1 cellular context compared by ENCODE assay signal in the genomic region with DNA sequence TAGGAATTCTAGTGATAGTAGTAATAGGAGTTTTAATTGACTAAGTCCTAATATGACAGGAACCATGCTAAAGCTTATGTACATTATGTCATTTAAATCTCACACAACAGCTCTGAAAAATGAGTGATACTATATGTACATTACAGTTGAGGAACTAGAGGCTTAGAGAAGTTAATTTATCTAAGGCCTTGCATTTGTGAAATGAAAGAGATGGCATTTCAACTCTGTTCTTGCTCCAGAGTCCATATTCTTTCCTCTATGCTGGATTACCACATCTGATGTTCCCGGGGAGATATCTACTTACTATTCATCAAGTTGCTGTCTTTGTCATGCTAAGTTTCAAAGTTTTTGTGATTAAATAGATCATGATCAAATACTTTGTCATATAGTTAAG.
TF ChIP-seq lines count a peak whose summit lies in the region.

No MANE protein-coding gene starts in this region.

TF ChIP-seq in K562, 482 proteins besides CTCF, POLR2A, EP300 and RAD21:
- TF ChIP-seq, protein P1, sequence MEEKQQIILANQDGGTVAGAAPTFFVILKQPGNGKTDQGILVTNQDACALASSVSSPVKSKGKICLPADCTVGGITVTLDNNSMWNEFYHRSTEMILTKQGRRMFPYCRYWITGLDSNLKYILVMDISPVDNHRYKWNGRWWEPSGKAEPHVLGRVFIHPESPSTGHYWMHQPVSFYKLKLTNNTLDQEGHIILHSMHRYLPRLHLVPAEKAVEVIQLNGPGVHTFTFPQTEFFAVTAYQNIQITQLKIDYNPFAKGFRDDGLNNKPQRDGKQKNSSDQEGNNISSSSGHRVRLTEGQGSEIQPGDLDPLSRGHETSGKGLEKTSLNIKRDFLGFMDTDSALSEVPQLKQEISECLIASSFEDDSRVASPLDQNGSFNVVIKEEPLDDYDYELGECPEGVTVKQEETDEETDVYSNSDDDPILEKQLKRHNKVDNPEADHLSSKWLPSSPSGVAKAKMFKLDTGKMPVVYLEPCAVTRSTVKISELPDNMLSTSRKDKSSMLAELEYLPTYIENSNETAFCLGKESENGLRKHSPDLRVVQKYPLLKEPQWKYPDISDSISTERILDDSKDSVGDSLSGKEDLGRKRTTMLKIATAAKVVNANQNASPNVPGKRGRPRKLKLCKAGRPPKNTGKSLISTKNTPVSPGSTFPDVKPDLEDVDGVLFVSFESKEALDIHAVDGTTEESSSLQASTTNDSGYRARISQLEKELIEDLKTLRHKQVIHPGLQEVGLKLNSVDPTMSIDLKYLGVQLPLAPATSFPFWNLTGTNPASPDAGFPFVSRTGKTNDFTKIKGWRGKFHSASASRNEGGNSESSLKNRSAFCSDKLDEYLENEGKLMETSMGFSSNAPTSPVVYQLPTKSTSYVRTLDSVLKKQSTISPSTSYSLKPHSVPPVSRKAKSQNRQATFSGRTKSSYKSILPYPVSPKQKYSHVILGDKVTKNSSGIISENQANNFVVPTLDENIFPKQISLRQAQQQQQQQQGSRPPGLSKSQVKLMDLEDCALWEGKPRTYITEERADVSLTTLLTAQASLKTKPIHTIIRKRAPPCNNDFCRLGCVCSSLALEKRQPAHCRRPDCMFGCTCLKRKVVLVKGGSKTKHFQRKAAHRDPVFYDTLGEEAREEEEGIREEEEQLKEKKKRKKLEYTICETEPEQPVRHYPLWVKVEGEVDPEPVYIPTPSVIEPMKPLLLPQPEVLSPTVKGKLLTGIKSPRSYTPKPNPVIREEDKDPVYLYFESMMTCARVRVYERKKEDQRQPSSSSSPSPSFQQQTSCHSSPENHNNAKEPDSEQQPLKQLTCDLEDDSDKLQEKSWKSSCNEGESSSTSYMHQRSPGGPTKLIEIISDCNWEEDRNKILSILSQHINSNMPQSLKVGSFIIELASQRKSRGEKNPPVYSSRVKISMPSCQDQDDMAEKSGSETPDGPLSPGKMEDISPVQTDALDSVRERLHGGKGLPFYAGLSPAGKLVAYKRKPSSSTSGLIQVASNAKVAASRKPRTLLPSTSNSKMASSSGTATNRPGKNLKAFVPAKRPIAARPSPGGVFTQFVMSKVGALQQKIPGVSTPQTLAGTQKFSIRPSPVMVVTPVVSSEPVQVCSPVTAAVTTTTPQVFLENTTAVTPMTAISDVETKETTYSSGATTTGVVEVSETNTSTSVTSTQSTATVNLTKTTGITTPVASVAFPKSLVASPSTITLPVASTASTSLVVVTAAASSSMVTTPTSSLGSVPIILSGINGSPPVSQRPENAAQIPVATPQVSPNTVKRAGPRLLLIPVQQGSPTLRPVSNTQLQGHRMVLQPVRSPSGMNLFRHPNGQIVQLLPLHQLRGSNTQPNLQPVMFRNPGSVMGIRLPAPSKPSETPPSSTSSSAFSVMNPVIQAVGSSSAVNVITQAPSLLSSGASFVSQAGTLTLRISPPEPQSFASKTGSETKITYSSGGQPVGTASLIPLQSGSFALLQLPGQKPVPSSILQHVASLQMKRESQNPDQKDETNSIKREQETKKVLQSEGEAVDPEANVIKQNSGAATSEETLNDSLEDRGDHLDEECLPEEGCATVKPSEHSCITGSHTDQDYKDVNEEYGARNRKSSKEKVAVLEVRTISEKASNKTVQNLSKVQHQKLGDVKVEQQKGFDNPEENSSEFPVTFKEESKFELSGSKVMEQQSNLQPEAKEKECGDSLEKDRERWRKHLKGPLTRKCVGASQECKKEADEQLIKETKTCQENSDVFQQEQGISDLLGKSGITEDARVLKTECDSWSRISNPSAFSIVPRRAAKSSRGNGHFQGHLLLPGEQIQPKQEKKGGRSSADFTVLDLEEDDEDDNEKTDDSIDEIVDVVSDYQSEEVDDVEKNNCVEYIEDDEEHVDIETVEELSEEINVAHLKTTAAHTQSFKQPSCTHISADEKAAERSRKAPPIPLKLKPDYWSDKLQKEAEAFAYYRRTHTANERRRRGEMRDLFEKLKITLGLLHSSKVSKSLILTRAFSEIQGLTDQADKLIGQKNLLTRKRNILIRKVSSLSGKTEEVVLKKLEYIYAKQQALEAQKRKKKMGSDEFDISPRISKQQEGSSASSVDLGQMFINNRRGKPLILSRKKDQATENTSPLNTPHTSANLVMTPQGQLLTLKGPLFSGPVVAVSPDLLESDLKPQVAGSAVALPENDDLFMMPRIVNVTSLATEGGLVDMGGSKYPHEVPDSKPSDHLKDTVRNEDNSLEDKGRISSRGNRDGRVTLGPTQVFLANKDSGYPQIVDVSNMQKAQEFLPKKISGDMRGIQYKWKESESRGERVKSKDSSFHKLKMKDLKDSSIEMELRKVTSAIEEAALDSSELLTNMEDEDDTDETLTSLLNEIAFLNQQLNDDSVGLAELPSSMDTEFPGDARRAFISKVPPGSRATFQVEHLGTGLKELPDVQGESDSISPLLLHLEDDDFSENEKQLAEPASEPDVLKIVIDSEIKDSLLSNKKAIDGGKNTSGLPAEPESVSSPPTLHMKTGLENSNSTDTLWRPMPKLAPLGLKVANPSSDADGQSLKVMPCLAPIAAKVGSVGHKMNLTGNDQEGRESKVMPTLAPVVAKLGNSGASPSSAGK (IDR thresholded peaks at IDR 0.05): 0 out of 2 replicates have a peak, but pooled peaks have one; percentile 12
- TF ChIP-seq, protein P2, sequence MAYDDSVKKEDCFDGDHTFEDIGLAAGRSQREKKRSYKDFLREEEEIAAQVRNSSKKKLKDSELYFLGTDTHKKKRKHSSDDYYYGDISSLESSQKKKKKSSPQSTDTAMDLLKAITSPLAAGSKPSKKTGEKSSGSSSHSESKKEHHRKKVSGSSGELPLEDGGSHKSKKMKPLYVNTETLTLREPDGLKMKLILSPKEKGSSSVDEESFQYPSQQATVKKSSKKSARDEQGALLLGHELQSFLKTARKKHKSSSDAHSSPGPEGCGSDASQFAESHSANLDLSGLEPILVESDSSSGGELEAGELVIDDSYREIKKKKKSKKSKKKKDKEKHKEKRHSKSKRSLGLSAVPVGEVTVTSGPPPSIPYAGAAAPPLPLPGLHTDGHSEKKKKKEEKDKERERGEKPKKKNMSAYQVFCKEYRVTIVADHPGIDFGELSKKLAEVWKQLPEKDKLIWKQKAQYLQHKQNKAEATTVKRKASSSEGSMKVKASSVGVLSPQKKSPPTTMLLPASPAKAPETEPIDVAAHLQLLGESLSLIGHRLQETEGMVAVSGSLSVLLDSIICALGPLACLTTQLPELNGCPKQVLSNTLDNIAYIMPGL (CRISPR knock-in tag; IDR thresholded peaks at IDR 0.05): no peak
